ENCODE assay signal across 9 cellular contexts in the genomic region with DNA sequence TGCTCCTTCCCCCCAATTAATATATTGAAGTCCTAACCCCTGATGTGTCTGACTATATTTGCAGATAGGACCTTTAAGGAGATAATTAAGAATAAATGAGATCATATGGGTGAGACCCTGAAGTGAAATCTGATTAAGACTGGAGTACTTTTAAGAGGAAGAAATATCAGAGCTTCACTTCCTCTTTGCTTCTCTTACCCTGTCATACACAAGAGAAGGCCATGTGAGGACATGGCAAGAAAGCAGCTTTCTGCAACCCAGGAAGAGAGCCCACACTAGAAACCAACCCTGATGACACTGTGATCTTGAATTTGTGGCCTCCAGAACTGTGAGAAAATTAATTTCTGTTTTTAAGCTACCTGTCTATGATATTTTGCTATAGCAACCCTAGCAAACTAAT. TPM values are rescaled to one million over a fixed set of nuclear protein-coding genes. Genes with fewer than 3 reads are reported as not detected.
DNase-seq lines count a peak whose midpoint lies in the region; ATAC-seq and TF ChIP-seq lines count a peak whose summit lies in the region.
"Had no signal": no experiment of that assay in that cellular context is flagged by ENCODE, and none has a peak within 500 bp of the region (broad histone marks: within the 10 kb centered on the region; RNA-seq: fewer than 3 reads in every experiment).

No MANE protein-coding gene starts in this region.

- H3K9ac ChIP-seq in smooth muscle cell (ENCODE audit: low read depth) = no peak overlapping the region

- ATAC-seq in GM19467 (IDR thresholded peaks at IDR 0.05; ENCODE audit: unreplicated experiment) = peak; percentile 95
- peak; percentile 87 for ATAC-seq in HG03457 (IDR thresholded peaks at IDR 0.05; ENCODE audit: unreplicated experiment)
- peak in 1 of 2 donors; percentile 28 for ATAC-seq in activated naive CD4-positive, alpha-beta T cell treated with anti-CD3 and anti-CD28 coated beads, Interleukin-2, amount 50 U/mL, for 72 hours

- H3K9me3 ChIP-seq in smooth muscle cell (replicated peaks; ENCODE audit: low read depth) = no peaks in the 10 kb centered on the region

- TF ChIP-seq CTCF in smooth muscle cell (IDR thresholded peaks at IDR 0.05; ENCODE audit: borderline replicate concordance, insufficient read depth, poor library complexity, severe bottlenecking) = no peak

- H3K4me1 ChIP-seq in smooth muscle cell (ENCODE audit: low read depth) = peaks cover 4% of the 10 kb centered on the region

- no peak overlapping the region for H3K4me3 ChIP-seq in smooth muscle cell

- DNase-seq in GF-D8 (lab: John Stamatoyannopoulos, UW) = peak; percentile 83
- DNase-seq in activated naive CD4-positive, alpha-beta T cell treated with anti-CD3 and anti-CD28 coated beads, Interleukin-2, amount 50 U/mL, for 72 hours (ENCODE audit: low spot score in 2 of 2) = no peak
- DNase-seq in smooth muscle cell (lab: John Stamatoyannopoulos, UW; ENCODE audit: unreplicated experiment) = no peak
- no peak for DNase-seq in cerebellar nuclear complex (lab: John Stamatoyannopoulos, UW)
- DNase-seq in activated CD8-positive, alpha-beta memory T cell treated with anti-CD3 and anti-CD28 coated beads, Interleukin-2, amount 50 U/mL, for 4 hours = no peak
- DNase-seq in NCI-H1436 (lab: John Stamatoyannopoulos, UW) = no peak

- H3K9me3 Mint-ChIP-seq in activated naive CD4-positive, alpha-beta T cell treated with anti-CD3 and anti-CD28 coated beads, Interleukin-2, amount 50 U/mL, for 72 hours = no peaks in the 10 kb centered on the region
- H3K9me3 Mint-ChIP-seq: nephron had no signal

- no peak overlapping the region for H2AFZ ChIP-seq in smooth muscle cell (ENCODE audit: low read depth)

- peaks cover 100% of the 10 kb centered on the region for H3K79me2 ChIP-seq in smooth muscle cell (ENCODE audit: low read depth)

- no peak overlapping the region for H3K27ac ChIP-seq in smooth muscle cell (ENCODE audit: low read depth)

- H3K36me3 ChIP-seq in smooth muscle cell (ENCODE audit: low read depth) = no peaks in the 10 kb centered on the region

- no peaks in the 10 kb centered on the region for H3K27me3 ChIP-seq in smooth muscle cell (ENCODE audit: low read depth)

- H4K20me1 ChIP-seq in smooth muscle cell (ENCODE audit: low read depth) = peaks cover 34% of the 10 kb centered on the region

- H3F3A ChIP-seq in smooth muscle cell (ENCODE audit: low read depth) = no peaks in the 10 kb centered on the region

- no peak overlapping the region for H3K4me2 ChIP-seq in smooth muscle cell

- H3K27ac Mint-ChIP-seq in activated naive CD4-positive, alpha-beta T cell treated with anti-CD3 and anti-CD28 coated beads, Interleukin-2, amount 50 U/mL, for 72 hours = peak overlapping the region; percentile 9 to 51
- H3K27ac Mint-ChIP-seq: nephron had no signal

- H3K36me3 Mint-ChIP-seq in activated naive CD4-positive, alpha-beta T cell treated with anti-CD3 and anti-CD28 coated beads, Interleukin-2, amount 50 U/mL, for 72 hours = no peaks in the 10 kb centered on the region

RNA-seq across cellular contexts. Expression of a gene that starts 44.2 kb away (rescaled TPM):
- 10 to 100 TPM; 62.5 to 68.7 TPM for total RNA-seq in activated naive CD4-positive, alpha-beta T cell treated with anti-CD3 and anti-CD28 coated beads, Interleukin-2, amount 50 U/mL, for 72 hours
- 132 and 173 TPM in 2 replicates for total RNA-seq in smooth muscle cell
- polyA plus RNA-seq in smooth muscle cell = 28.5 and 52.5 TPM in 2 replicates
